ENCODE assay signal across 24 cellular contexts in the genomic region with DNA sequence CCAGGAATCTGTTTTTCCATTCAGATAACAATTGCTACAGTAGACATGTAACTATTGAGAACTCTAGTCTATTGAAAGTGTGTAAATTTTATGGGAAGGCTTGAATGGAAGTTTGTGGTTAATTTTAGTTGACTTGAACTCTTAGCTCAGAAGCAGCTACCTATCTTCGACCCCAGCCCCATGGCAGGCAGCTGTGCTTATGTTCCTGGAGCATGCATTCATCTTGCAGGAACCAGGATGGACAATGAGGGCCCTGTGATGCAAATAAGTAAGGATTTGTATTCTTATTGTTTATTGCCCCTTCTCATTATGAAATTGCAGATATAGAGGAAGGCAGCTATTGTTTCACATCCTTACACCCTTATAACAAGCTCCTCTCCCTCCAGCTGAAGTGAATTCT.
"Had no signal": no experiment of that assay in that cellular context is flagged by ENCODE, and none has a peak within 500 bp of the region (broad histone marks: within the 10 kb centered on the region; RNA-seq: fewer than 3 reads in every experiment).

No MANE protein-coding gene starts in this region.

- H3K27me3 ChIP-seq: stomach, suprapubic skin, testis, thyroid gland, tibial artery, tibial nerve, transverse colon, upper lobe of left lung, upper lobe of right lung, uterus, vagina had no signal

- H3K36me3 ChIP-seq: stomach, suprapubic skin, thoracic aorta, thyroid gland, tibial artery, tibial nerve, transverse colon, upper lobe of left lung, upper lobe of right lung, uterus, vagina had no signal

- H3K9me3 ChIP-seq: testis, thoracic aorta, thyroid gland, tibial artery, tibial nerve, transverse colon, upper lobe of left lung, upper lobe of right lung, uterus, vagina had no signal

- H3K4me1 ChIP-seq: stomach, suprapubic skin, testis, thyroid gland, tibial artery, tibial nerve, transverse colon, upper lobe of left lung, upper lobe of right lung, uterus, vagina had no signal

- DNase-seq: stimulated activated CD4-positive, alpha-beta T cell treated with anti-CD3 and anti-CD28 coated beads, Interleukin-2, amount 100 ng/mL, for 48 hours; stimulated activated CD4-positive, alpha-beta T cell treated with anti-CD3 and anti-CD28 coated beads, Interleukin-4, amount 100 ng/mL, for 1 hour; stimulated activated CD4-positive, alpha-beta T cell treated with anti-CD3 and anti-CD28 coated beads, Interleukin-4, amount 100 ng/mL, for 24 hours; stimulated activated CD4-positive, alpha-beta T cell treated with anti-CD3 and anti-CD28 coated beads, Interleukin-4, amount 100 ng/mL, for 4 hours; stimulated activated CD8-positive, alpha-beta memory T cell treated with anti-CD3 and anti-CD28 coated beads, Interleukin-4, amount 100 ng/mL, for 48 hours; stimulated activated naive B cell treated with anti-CD40 and anti-IgM and Interleukin-4, amounts not matched to agents 10 μg/mL and 1 μg/mL and 100 μg/mL, for 72 hours; stimulated activated naive CD4-positive, alpha-beta T cell; stimulated activated naive CD4-positive, alpha-beta T cell treated with Interleukin-2 at 50 U/mL for 16 hours; stimulated activated naive CD8-positive, alpha-beta T cell treated with anti-CD3 and anti-CD28 coated beads, Interleukin-15, amount 100 ng/mL, for 72 hours; stimulated activated naive CD8-positive, alpha-beta T cell treated with anti-CD3 and anti-CD28 coated beads, Interleukin-15, Interleukin-2, amounts not matched to agents 100 U/mL and 50 U/mL, for 24 hours; stomach; substantia nigra; testis; thyroid gland; tibial artery; transverse colon; trophoblast cell; upper lobe of left lung; upper lobe of right lung; uterus had no signal

- H3K4me3 ChIP-seq: stomach, suprapubic skin, testis, thoracic aorta, thyroid gland, tibial artery, tibial nerve, transverse colon, upper lobe of left lung, upper lobe of right lung, uterus, vagina had no signal
